Comparison of ENCODE assay signal across 9 cellular contexts in the genomic region with DNA sequence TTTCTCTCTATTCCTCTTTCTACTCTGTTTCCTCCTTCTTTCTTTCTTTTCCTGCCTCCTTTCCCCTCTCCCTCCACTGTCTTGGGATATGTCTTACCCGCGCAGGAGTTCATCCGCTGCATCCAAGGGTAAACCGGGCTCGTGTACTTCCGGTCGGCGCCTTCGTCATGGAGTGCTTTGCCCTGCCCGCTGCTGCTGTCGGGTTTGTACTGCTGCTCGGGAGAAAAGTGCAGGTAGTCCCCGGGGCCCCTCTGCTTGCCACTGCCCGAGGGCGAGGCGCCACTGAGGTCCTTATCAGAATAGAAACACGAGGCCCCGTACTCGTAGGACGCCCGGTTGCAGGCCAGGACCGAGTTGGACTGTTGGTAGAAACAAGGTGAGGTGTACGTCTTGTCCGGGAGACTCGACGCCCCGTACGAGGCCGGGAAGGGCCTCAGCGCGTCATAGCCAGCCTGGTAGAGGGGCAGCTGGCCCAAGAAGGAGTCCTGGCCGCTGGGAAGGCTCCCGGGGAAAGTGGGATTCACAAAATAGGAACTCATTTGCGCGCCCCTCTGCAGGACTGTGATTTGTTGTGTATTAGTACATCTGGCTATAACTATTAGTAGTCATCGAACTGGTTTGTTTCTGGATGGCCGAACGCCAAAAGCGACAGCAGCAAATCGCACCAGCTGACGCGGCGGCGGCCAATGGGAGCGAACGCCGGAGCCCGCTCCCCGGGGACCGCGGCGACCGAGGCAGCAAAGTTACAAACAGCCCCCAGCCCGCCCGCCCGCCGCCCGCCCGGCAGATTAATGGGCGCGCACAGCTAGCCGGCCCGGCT. TPM values are rescaled to one million over a fixed set of nuclear protein-coding genes. Genes with fewer than 3 reads are reported as not detected.
DNase-seq lines count a peak whose midpoint lies in the region; ATAC-seq and TF ChIP-seq lines count a peak whose summit lies in the region.
"Had no signal": no experiment of that assay in that cellular context is flagged by ENCODE, and none has a peak within 500 bp of the region (broad histone marks: within the 10 kb centered on the region; RNA-seq: fewer than 3 reads in every experiment).

A gene (minus strand): TSS at position 564 of the 820 bp plus-strand sequence. CDS start 25 bp downstream, at position 539.

- no peak for TF ChIP-seq CTCF in mammary epithelial cell (conservative IDR thresholded peaks at IDR 0.05 in 1 of 2, IDR thresholded peaks at IDR 0.05 in 1 of 2; ENCODE audit: extremely low read depth in 1 of 2, insufficient read depth in 1 of 2, low read depth in 1 of 2, low read length in 2 of 2)

- peak within 1 kb of the TSS; percentile 46 for H3K27ac ChIP-seq in mammary epithelial cell (ENCODE audit: insufficient read depth, low read depth, low read length)

- no peaks in the 10 kb centered on the region for H3K27me3 ChIP-seq in mammary epithelial cell (ENCODE audit: insufficient read depth, low read length)

- H3K27me3 Mint-ChIP-seq in naive B cell: peaks cover 65 to 78% (median 69%) of the 10 kb centered on the region in 3 donors

- H3K4me3 ChIP-seq in mammary epithelial cell (replicated peaks in 1 of 3; ENCODE audit: insufficient read depth in 1 of 3, low read depth in 2 of 3, low read length in 3 of 3): peak within 1 kb of the TSS; percentile 34 to 60 (median 53)

- peaks cover 70% of the 10 kb centered on the region for H3K4me1 ChIP-seq in mammary epithelial cell (ENCODE audit: insufficient read depth, low read length)

- no peaks in the 10 kb centered on the region for H4K20me1 ChIP-seq in mammary epithelial cell (ENCODE audit: insufficient read depth, low read length)

- peaks cover 60% of the 10 kb centered on the region for H3K79me2 ChIP-seq in mammary epithelial cell (ENCODE audit: insufficient read depth, low read length)

- peak within 1 kb of the TSS in 3 of 6 donors; percentile 54 to 80 (median 69) for H3K27ac Mint-ChIP-seq in naive B cell

- intact Hi-C loops in mammary epithelial cell (cut with micrococcal nuclease): no loop called here

- H2AFZ ChIP-seq in mammary epithelial cell (ENCODE audit: low read depth, low read length): peak within 1 kb of the TSS; percentile 93

- peaks cover 35 to 42% (median 40%) of the 10 kb centered on the region in 3 donors for H3K4me1 Mint-ChIP-seq in naive B cell

- no peaks in the 10 kb centered on the region for H3K36me3 ChIP-seq in mammary epithelial cell (ENCODE audit: insufficient read depth, low read length)

- CTCF ChIA-PET in mammary epithelial cell (lab: Charles Lee; ENCODE audit: low non-redundant PET): no interaction called here

- DNase-seq in AG08395 (ENCODE audit: low spot score) (peak; percentile 61), HT-29 (ENCODE audit: low spot score) (peak; percentile 94), mammary epithelial cell (peak; percentile 70), naive B cell (no peak), NCI-H1092 (lab: John Stamatoyannopoulos, UW) (no peak)
- DNase-seq in effector CD8-positive, alpha-beta T cell (lab: John Stamatoyannopoulos, UW): no peak
- DNase-seq: NCI-H1092 treated with DMSO at 0.1 percent for 48 hours had no signal

- H3K9me3 Mint-ChIP-seq in naive B cell: peaks cover 0 to 11% (median 2%) of the 10 kb centered on the region in 7 donors

- dilution Hi-C loops in mammary epithelial cell (cut with HindIII; ENCODE audit: low sequenced_read_pairs): no loop called here

- peak within 1 kb of the TSS; percentile 56 for H3K9ac ChIP-seq in mammary epithelial cell (ENCODE audit: insufficient read depth, low read length)

- BruUV-seq in mammary epithelial cell (replicated peaks; lab: Mats Ljungman, UMichigan): no TSS peak

- in situ Hi-C loops in mammary epithelial cell (cut with MboI; ENCODE audit: low sequenced_read_pairs in 2 of 2): loop anchor here in 1 of 2 donors (10.0 kb wide), 1 partner anchor 783 kb away; no protein-coding TSS in a partner anchor

- WGBS in mammary epithelial cell (ENCODE audit: low coverage, missing lambda C conversion rate): 11% methylated on average over 42 of the region's 63 CpGs

- peak within 1 kb of the TSS; percentile 72 to 85 (median 79) for H3K4me3 Mint-ChIP-seq in naive B cell

- no peak for ATAC-seq in naive B cell (ENCODE audit: low read depth in 2 of 2)
- ATAC-seq in GM19035 (IDR thresholded peaks at IDR 0.05; ENCODE audit: unreplicated experiment): no peak
- ATAC-seq in GM21515 (IDR thresholded peaks at IDR 0.05; ENCODE audit: unreplicated experiment): no peak

- no peaks in the 10 kb centered on the region for H3K9me3 ChIP-seq in mammary epithelial cell (replicated peaks; ENCODE audit: insufficient read depth, low read length)

- H3K36me3 Mint-ChIP-seq in naive B cell: peaks cover 0 to 13% of the 10 kb centered on the region in 2 donors

- peak within 1 kb of the TSS; percentile 97 for H3K4me2 ChIP-seq in mammary epithelial cell (ENCODE audit: insufficient read depth, low read depth, low read length)

RNA-seq across cellular contexts. Expression of the gene that starts here (rescaled TPM):
- 25.5 and 28.1 TPM in 2 replicates for total RNA-seq in HT-29 (2014; rRNA removed; shearing (Covaris generic))
- total RNA-seq in mammary epithelial cell: 1 to 10 TPM; 3.1 to 4.7 TPM
- polyA plus RNA-seq in mammary epithelial cell (0.71 TPM), naive B cell (ENCODE audit: low read depth in 6 of 6) (not detected)
- polyA minus RNA-seq in mammary epithelial cell: 1.1 TPM

Comparison
In these comparisons a context has a peak if more than half of its experiments do, and no peak if none do; other contexts are left out.
1. DNase-seq: peak in AG08395 (single experiment), HT-29 (single experiment) and mammary epithelial cell (single experiment); none in naive B cell (single experiment), effector CD8-positive, alpha-beta T cell (single experiment) and NCI-H1092 (single experiment).